8 cellular contexts compared by ENCODE assay signal in the genomic region with DNA sequence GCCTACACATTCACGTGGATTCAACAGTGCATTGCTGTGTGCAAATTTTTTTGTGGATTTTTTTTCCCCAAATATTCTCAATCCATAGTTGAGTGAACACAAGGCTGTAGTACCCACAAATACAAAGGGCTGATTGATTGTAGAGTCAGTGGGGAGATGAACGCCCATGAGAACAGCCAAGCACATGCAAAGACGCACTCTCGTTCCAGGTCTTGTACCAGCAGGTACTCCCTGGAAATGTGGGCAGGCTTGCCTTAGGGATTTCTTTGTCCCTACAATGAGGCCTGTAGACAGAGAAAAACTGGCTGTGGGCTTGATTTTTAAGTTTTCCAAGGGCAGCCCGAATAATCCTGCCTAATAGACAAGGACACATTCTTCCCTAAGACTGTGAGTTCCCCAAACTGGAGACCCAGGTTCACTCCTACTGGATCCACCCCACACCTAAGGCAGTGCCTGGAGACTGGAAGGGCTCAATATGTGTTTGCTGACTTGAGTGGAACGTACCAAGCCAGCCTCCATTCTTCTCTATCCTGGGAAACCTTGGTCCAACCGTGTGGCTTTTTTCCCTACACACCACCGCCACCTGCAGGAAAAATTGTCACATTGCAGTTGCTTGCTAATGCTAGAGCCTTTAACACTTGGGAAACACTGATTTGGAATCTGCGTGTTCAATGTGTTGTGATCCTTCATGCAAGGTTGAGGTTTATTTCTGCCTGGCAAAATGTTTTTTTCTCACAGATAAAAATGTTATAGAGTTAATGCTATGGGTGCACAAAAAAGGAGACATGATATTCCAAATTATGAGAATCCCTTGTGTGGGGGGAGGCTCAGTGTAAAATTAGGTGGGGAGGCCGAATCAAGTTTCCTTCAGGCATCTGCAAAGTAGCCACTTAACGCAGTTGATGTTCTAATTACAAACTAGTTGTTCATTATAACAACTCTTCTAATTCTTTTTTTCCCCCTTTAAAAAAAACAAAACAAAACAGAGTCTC. TPM values are rescaled to one million over a fixed set of nuclear protein-coding genes. Genes with fewer than 3 reads are reported as not detected.
A peak's percentile ranks its signal among the peaks of the same experiment; 100 is the strongest.
DNase-seq lines count a peak whose midpoint lies in the region; FAIRE-seq and TF ChIP-seq lines count a peak whose summit lies in the region.

No MANE protein-coding gene starts in this region.

- TF ChIP-seq CTCF in GM13977 (IDR thresholded peaks at IDR 0.05; ENCODE audit: extremely low read depth, insufficient read depth, missing control alignments) (peak; percentile 85), MM.1S (IDR thresholded peaks at IDR 0.05; ENCODE audit: low read length) (peak; percentile 76), vagina (IDR thresholded peaks at IDR 0.05) (peak; percentile 41 to 65 (median 52))

- H4K20me1 ChIP-seq in MM.1S (ENCODE audit: insufficient read depth, low read length): no peaks in the 10 kb centered on the region

- H3K4me3 ChIP-seq in MM.1S (ENCODE audit: low read length) (no peak overlapping the region), vagina (no peak overlapping the region)

- in situ Hi-C loops in GM13977 (cut with MboI; ENCODE audit: low pct_unique_long_range_greater_than_20kb, low sequenced_read_pairs, unreplicated experiment): loop anchor here (25.0 kb wide), 2 partner anchors 299 to 601 kb away; no protein-coding TSS in a partner anchor

- DNase-seq in Ammon's horn (ENCODE audit: low spot score) (peak; percentile 87), GM13977 (ENCODE audit: low spot score) (peak; percentile 54), MM.1S (peak; percentile 21), RCC 7860 (ENCODE audit: low spot score) (peak; percentile 28), ecto neural progenitor cell (ENCODE audit: low spot score) (peak; percentile 79), lung microvascular endothelial cell (ENCODE audit: low read depth in 2 of 2) (peak; percentile 63 to 70), vagina (ENCODE audit: extremely low spot score in 2 of 2) (no peak), cortex of kidney (lab: John Stamatoyannopoulos, UW) (no peak)

- H3K27ac ChIP-seq in MM.1S (ENCODE audit: low read length): no peak overlapping the region
- no peak overlapping the region for H3K27ac ChIP-seq in vagina

- no peaks in the 10 kb centered on the region for H3K36me3 ChIP-seq in MM.1S (replicated peaks; ENCODE audit: insufficient read depth, low read length)
- H3K36me3 ChIP-seq in vagina: no peaks in the 10 kb centered on the region

- H3K9me3 ChIP-seq in MM.1S (replicated peaks; ENCODE audit: insufficient read depth, low read length): no peaks in the 10 kb centered on the region
- no peaks in the 10 kb centered on the region for H3K9me3 ChIP-seq in vagina

- H2AFZ ChIP-seq in MM.1S (ENCODE audit: low read length): no peak overlapping the region

- TF ChIP-seq POLR2A in vagina (IDR thresholded peaks at IDR 0.05): no peak

- H3K9me2 ChIP-seq in MM.1S (replicated peaks; ENCODE audit: insufficient read depth, low read length): no peaks in the 10 kb centered on the region

- H3F3A ChIP-seq in MM.1S (ENCODE audit: insufficient read depth, low read length): no peaks in the 10 kb centered on the region

- H3K9ac ChIP-seq in MM.1S (ENCODE audit: low read length): no peak overlapping the region

- H3K4me1 ChIP-seq in MM.1S (ENCODE audit: low read length) (no peaks in the 10 kb centered on the region), vagina (no peaks in the 10 kb centered on the region)

- no peak overlapping the region for H3K4me2 ChIP-seq in MM.1S (ENCODE audit: low read depth, low read length)

- FAIRE-seq in RCC 7860 (lab: Jason Lieb, UNC): peak; percentile 56

- H3K27me3 ChIP-seq in MM.1S (replicated peaks; ENCODE audit: insufficient read depth, low read length): no peaks in the 10 kb centered on the region
- no peaks in the 10 kb centered on the region for H3K27me3 ChIP-seq in vagina

- intact Hi-C loops in vagina (cut with DNase I): no loop called here

- H3K79me2 ChIP-seq in MM.1S (ENCODE audit: low read length): no peaks in the 10 kb centered on the region

RNA-seq across cellular contexts. Expression of gene PPP1R17, which starts 49.3 kb away (rescaled TPM):
- total RNA-seq in lung microvascular endothelial cell: not detected in 2 replicates
- total RNA-seq in vagina: not detected

Comparison
In these comparisons a context has a peak if more than half of its experiments do, and no peak if none do; other contexts are left out.
1. DNase-seq: peak in Ammon's horn (single experiment), GM13977 (single experiment), MM.1S (single experiment), RCC 7860 (single experiment), ecto neural progenitor cell (single experiment) and lung microvascular endothelial cell (2 of 2); none in vagina (0 of 2) and cortex of kidney (single experiment).
2. Peak in every context shown above with its lines, with median percentiles within 50 percentile points of each other: CTCF ChIP-seq.